8 cellular contexts compared by ENCODE assay signal in the genomic region with DNA sequence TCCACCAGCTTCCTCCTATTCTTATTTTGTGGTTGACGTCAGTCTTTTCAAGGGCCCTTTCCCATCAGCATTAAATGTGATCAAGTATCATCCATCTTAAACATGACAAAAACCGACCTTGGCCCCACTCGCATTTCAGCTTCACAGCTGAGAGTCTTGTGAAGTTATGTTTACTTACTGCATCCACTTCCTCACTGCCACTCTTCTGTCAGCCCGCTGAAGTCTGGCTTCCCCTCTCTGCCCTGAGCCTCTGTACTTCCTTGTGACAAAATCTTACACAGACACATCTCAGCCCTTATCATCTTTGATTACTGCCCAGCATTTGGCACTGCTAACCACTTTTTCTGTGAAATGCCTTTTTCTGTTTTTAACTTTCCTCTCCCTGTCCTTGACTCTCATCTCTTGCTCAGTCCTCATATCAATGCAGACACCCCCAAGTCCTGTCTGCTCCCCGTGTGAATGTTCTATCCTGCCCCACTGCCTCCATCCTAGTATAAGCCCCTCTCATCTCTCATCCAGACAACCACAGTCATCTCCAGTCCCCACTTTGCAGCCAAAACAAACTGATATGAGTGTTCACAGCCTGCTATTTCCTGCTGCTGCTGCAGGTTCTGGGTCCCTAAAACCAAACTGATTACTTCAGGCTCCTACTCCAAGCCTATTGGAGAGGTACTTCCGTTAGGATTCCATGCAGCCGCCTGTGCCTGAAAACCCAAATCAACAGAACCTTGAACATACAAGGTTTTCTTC. TPM values are rescaled to one million over a fixed set of nuclear protein-coding genes. Genes with fewer than 3 reads are reported as not detected.
A peak's percentile ranks its signal among the peaks of the same experiment; 100 is the strongest.
DNase-seq lines count a peak whose midpoint lies in the region; ATAC-seq, FAIRE-seq and TF ChIP-seq lines count a peak whose summit lies in the region.

No MANE protein-coding gene starts in this region.

- H3K79me2 ChIP-seq in astrocyte (ENCODE audit: insufficient read depth, low read length): peaks cover 2% of the 10 kb centered on the region

- DNase-seq in DMS79 (lab: John Stamatoyannopoulos, UW): peak; percentile 88
- DNase-seq in NOMO-1 (lab: John Stamatoyannopoulos, UW; ENCODE audit: unreplicated experiment in 2 of 2): peak; percentile 58 to 81
- peak; percentile 47 for DNase-seq in astrocyte (ENCODE audit: low read depth)
- no peak for DNase-seq in natural killer cell
- no peak for DNase-seq in GM20000 (ENCODE audit: low spot score)
- no peak for DNase-seq in NCI-H2196 (lab: John Stamatoyannopoulos, UW; ENCODE audit: unreplicated experiment)
- no peak for DNase-seq in T1000 (lab: John Stamatoyannopoulos, UW)

- H3K27me3 ChIP-seq in astrocyte (ENCODE audit: insufficient read depth, low read length): no peaks in the 10 kb centered on the region

- H3K9me3 ChIP-seq in astrocyte (ENCODE audit: insufficient read depth, low read depth, low read length): no peaks in the 10 kb centered on the region

- H3K27me3 Mint-ChIP-seq in astrocyte (ENCODE audit: low read depth, unreplicated experiment): no peaks in the 10 kb centered on the region
- no peaks in the 10 kb centered on the region for H3K27me3 Mint-ChIP-seq in natural killer cell (ENCODE audit: low read depth in 2 of 2)

- H4K20me1 ChIP-seq in astrocyte (ENCODE audit: insufficient read depth, low read length): peaks cover 28% of the 10 kb centered on the region

- intact Hi-C loops in natural killer cell (cut with micrococcal nuclease): loop anchor here (1.0 kb wide), 2 partner anchors 15 to 34 kb away; no protein-coding TSS in a partner anchor

- peak overlapping the region; percentile 52 for H3K4me2 ChIP-seq in astrocyte (ENCODE audit: low read length)

- FAIRE-seq in astrocyte (lab: Jason Lieb, UNC): no peak

- no peaks in the 10 kb centered on the region for H3K9me3 Mint-ChIP-seq in astrocyte (ENCODE audit: unreplicated experiment)
- H3K9me3 Mint-ChIP-seq in natural killer cell: no peaks in the 10 kb centered on the region

- peaks cover 14% of the 10 kb centered on the region for H3K4me1 ChIP-seq in astrocyte (ENCODE audit: insufficient read depth, low read length)

- peak overlapping the region; percentile 51 for H3K4me3 Mint-ChIP-seq in astrocyte (ENCODE audit: unreplicated experiment)
- peak overlapping the region; percentile 87 for H3K4me3 Mint-ChIP-seq in natural killer cell

- ATAC-seq in natural killer cell (peak; percentile 77 to 92 (median 82)), HG03159 (IDR thresholded peaks at IDR 0.05; ENCODE audit: unreplicated experiment) (no peak)

- peaks cover 11% of the 10 kb centered on the region for H3K36me3 Mint-ChIP-seq in astrocyte (ENCODE audit: low read depth, unreplicated experiment)
- H3K36me3 Mint-ChIP-seq in natural killer cell: no peaks in the 10 kb centered on the region

- peak overlapping the region; percentile 48 for H3K27ac Mint-ChIP-seq in astrocyte (ENCODE audit: unreplicated experiment)
- peak overlapping the region; percentile 93 to 96 for H3K27ac Mint-ChIP-seq in natural killer cell

- H2AFZ ChIP-seq in astrocyte (ENCODE audit: low read depth, low read length): no peak overlapping the region

- peaks cover 5% of the 10 kb centered on the region for H3K36me3 ChIP-seq in astrocyte (ENCODE audit: insufficient read depth, low read length)

- peak overlapping the region; percentile 32 for H3K27ac ChIP-seq in astrocyte (ENCODE audit: low read depth, low read length)

- peak overlapping the region; percentile 5 for H3K9ac ChIP-seq in astrocyte (ENCODE audit: low read length)

- TF ChIP-seq CTCF in astrocyte (IDR thresholded peaks at IDR 0.05; ENCODE audit: insufficient read depth, low read depth, low read length) (no peak), natural killer cell (IDR thresholded peaks at IDR 0.05) (no peak), GM20000 (IDR thresholded peaks at IDR 0.05; ENCODE audit: extremely low read depth, missing control alignments) (no peak)

- peaks cover 44% of the 10 kb centered on the region for H3K4me1 Mint-ChIP-seq in astrocyte (ENCODE audit: low read depth, unreplicated experiment)
- peaks cover 64 to 68% of the 10 kb centered on the region in 2 donors for H3K4me1 Mint-ChIP-seq in natural killer cell

- no peak overlapping the region for H3K4me3 ChIP-seq in astrocyte (ENCODE audit: insufficient read depth, low read depth, low read length)

RNA-seq across cellular contexts. Expression of gene FOSL2, which starts 31.4 kb away (rescaled TPM):
- total RNA-seq in astrocyte (156 and 158 TPM in 2 replicates), natural killer cell (100 to 1,000 TPM; 414 to 531 (median 455) TPM)

Comparison
In these comparisons a context has a peak if more than half of its experiments do, and no peak if none do; other contexts are left out.
1. DNase-seq: peak in DMS79 (single experiment), NOMO-1 (2 of 2) and astrocyte (single experiment); none in natural killer cell (single experiment), GM20000 (single experiment), NCI-H2196 (single experiment) and T1000 (single experiment).